12 cellular contexts compared by ENCODE assay signal in the genomic region with DNA sequence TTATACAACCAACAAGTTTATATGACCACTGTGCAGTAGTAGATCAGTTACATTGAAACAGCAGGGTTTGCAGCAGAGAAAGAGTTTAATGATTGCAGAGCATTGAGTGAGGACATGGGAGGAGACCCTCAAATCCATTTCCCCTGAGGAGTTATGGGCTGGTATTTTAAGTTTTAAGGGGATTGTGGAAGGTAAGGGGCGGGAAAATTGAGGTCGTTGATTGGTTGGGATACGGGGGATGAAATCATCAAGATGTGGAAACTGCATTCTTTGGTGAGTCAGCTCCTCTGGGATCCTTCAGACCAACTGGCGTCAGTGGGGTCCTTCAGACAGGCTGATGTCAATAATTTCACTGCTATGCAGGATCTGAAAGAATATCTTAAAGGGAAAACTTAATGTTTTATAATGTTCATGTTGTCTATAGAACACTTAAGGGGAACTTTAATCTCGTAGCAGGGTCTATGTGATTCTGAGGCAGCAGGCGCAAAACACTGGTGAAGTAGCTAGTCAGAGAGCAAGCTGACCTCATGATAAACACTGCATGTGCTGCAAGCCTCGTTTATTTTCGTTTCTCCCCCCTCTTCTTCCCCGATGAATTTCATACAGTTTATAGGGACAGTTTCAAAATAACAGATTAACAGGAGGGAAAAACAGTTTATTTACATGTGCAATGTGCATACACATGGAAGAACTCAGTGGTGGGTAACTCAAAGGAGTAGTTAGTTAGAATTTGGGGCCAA. TPM values are rescaled to one million over a fixed set of nuclear protein-coding genes. Genes with fewer than 3 reads are reported as not detected.
DNase-seq lines count a peak whose midpoint lies in the region; ATAC-seq and TF ChIP-seq lines count a peak whose summit lies in the region.
"Had no signal": no experiment of that assay in that cellular context is flagged by ENCODE, and none has a peak within 500 bp of the region (broad histone marks: within the 10 kb centered on the region; RNA-seq: fewer than 3 reads in every experiment).

No MANE protein-coding gene starts in this region.

- peaks cover 22% of the 10 kb centered on the region for H3K4me1 ChIP-seq in osteoblast (ENCODE audit: insufficient read depth, low read length)

- no peaks in the 10 kb centered on the region for H3K27me3 Mint-ChIP-seq in chondrocyte (ENCODE audit: low read depth)
- H3K27me3 Mint-ChIP-seq: activated naive CD8-positive, alpha-beta T cell treated with anti-CD3 and anti-CD28 coated beads, Interleukin-2, amount 50 U/mL, for 24 hours had no signal

- H2AFZ ChIP-seq in osteoblast (ENCODE audit: low read length): peak overlapping the region; percentile 27

- H3K36me3 Mint-ChIP-seq in chondrocyte (ENCODE audit: low read depth): peaks cover 18% of the 10 kb centered on the region

- H3K9me3 Mint-ChIP-seq in chondrocyte (ENCODE audit: low read depth): peaks cover 7% of the 10 kb centered on the region
- H3K9me3 Mint-ChIP-seq: activated naive CD8-positive, alpha-beta T cell treated with anti-CD3 and anti-CD28 coated beads, Interleukin-2, amount 50 U/mL, for 24 hours had no signal

- no peaks in the 10 kb centered on the region for H3K27me3 ChIP-seq in osteoblast (ENCODE audit: insufficient read depth, low read length)

- H4K20me1 ChIP-seq in osteoblast (ENCODE audit: insufficient read depth, low read length): no peaks in the 10 kb centered on the region

- H3K4me2 ChIP-seq in osteoblast (ENCODE audit: insufficient read depth, low read length): peak overlapping the region; percentile 89

- no peaks in the 10 kb centered on the region for H3K79me2 ChIP-seq in osteoblast (ENCODE audit: insufficient read depth, low read length)

- H3K4me3 Mint-ChIP-seq in chondrocyte (ENCODE audit: unreplicated experiment): no peak overlapping the region
- H3K4me3 Mint-ChIP-seq: activated naive CD8-positive, alpha-beta T cell treated with anti-CD3 and anti-CD28 coated beads, Interleukin-2, amount 50 U/mL, for 24 hours had no signal

- H3K9me3 ChIP-seq in osteoblast (ENCODE audit: low read depth, low read length): no peaks in the 10 kb centered on the region

- peaks cover 9% of the 10 kb centered on the region for H3K4me1 Mint-ChIP-seq in chondrocyte (ENCODE audit: low read depth)

- TF ChIP-seq CTCF in chondrocyte (IDR thresholded peaks at IDR 0.05): no peak
- TF ChIP-seq CTCF in osteoblast (IDR thresholded peaks at IDR 0.05; ENCODE audit: extremely low read depth, low read depth, low read length): no peak

- H3K27ac Mint-ChIP-seq in chondrocyte (ENCODE audit: unreplicated experiment): peak overlapping the region; percentile 64
- H3K27ac Mint-ChIP-seq: activated naive CD8-positive, alpha-beta T cell treated with anti-CD3 and anti-CD28 coated beads, Interleukin-2, amount 50 U/mL, for 24 hours had no signal

- H3K27ac ChIP-seq in osteoblast (ENCODE audit: low read depth, low read length): peak overlapping the region; percentile 88

- DNase-seq in GM04504 (ENCODE audit: low read depth) (peak; percentile 35), NCI-H460 (ENCODE audit: extremely low read depth, low read depth) (peak; percentile 60), chondrocyte (ENCODE audit: low spot score) (no peak), osteoblast (ENCODE audit: insufficient read length, low spot score, missing footprints) (peak; percentile 84)
- no peak for DNase-seq in stimulated activated CD4-positive, alpha-beta T cell treated with anti-CD3 and anti-CD28 coated beads, Interleukin-1b, Interleukin-23, amount 100 ng/mL, for 48 hours
- no peak for DNase-seq in activated T-cell treated with anti-CD3 and anti-CD28 coated beads, Interleukin-2, amount 50 U/mL, for 48 hours
- DNase-seq in stimulated activated CD4-positive, alpha-beta T cell treated with anti-CD3 and anti-CD28 coated beads, Interleukin-15, amount 100 ng/mL, for 24 hours: no peak
- DNase-seq: activated CD4-positive, alpha-beta T cell treated with anti-CD3 and anti-CD28 coated beads, Interleukin-2, amount 50 U/mL, for 1 hour; activated naive CD8-positive, alpha-beta T cell treated with anti-CD3 and anti-CD28 coated beads, Interleukin-2, amount 50 U/mL, for 24 hours; NCI-H1930 had no signal

- ATAC-seq in GM18907 (IDR thresholded peaks at IDR 0.05; ENCODE audit: unreplicated experiment): no peak
- ATAC-seq: activated naive CD8-positive, alpha-beta T cell treated with anti-CD3 and anti-CD28 coated beads, Interleukin-2, amount 50 U/mL, for 24 hours; left lobe of liver had no signal

- H3K36me3 ChIP-seq in osteoblast (ENCODE audit: insufficient read depth, low read length): no peaks in the 10 kb centered on the region

- peak overlapping the region; percentile 48 for H3K4me3 ChIP-seq in osteoblast (ENCODE audit: insufficient read depth, low read length)

RNA-seq across cellular contexts. Expression of a gene that starts 17.4 kb away (rescaled TPM):
- total RNA-seq in NCI-H460 (2014; rRNA removed; shearing (Covaris generic)): 4.8 and 5.3 TPM in 2 replicates
- polyA plus RNA-seq in NCI-H460 (2014; cell fraction: nucleus; rRNA removed): 6.3 and 8.2 TPM in 2 replicates
- total RNA-seq in chondrocyte: 6.4 to 8.3 TPM (median 7.2 TPM) in 3 replicates
- total RNA-seq in osteoblast: 3.5 and 4.0 TPM in 2 replicates

RNA-seq across cellular contexts. Expression of a gene that starts 41.2 kb away (rescaled TPM):
- 10.9 and 12.3 TPM in 2 replicates for total RNA-seq in NCI-H460 (2014; rRNA removed; shearing (Covaris generic))
- 4.0 and 4.8 TPM in 2 replicates for polyA plus RNA-seq in NCI-H460 (2014; cell fraction: nucleus; rRNA removed)
- 21.8 to 26.1 TPM (median 24.7 TPM) in 3 replicates for total RNA-seq in chondrocyte
- 13.4 and 14.7 TPM in 2 replicates for total RNA-seq in osteoblast

RNA-seq across cellular contexts. Expression of a gene that starts 41.8 kb away (rescaled TPM):
- total RNA-seq in NCI-H460 (2014; rRNA removed; shearing (Covaris generic)): 8.4 and 9.6 TPM in 2 replicates
- polyA plus RNA-seq in NCI-H460 (2014; cell fraction: nucleus; rRNA removed): 50.2 and 56.5 TPM in 2 replicates
- total RNA-seq in chondrocyte (42.8 to 71.0 TPM (median 43.0 TPM) in 3 replicates), osteoblast (44.5 and 51.9 TPM in 2 replicates)

RNA-seq across cellular contexts. Expression of a gene that starts 42.3 kb away (rescaled TPM):
- 6.0 and 6.6 TPM in 2 replicates for total RNA-seq in NCI-H460 (2014; rRNA removed; shearing (Covaris generic))
- 9.6 and 12.5 TPM in 2 replicates for polyA plus RNA-seq in NCI-H460 (2014; cell fraction: nucleus; rRNA removed)
- 62.7 to 67.2 TPM (median 66.0 TPM) in 3 replicates for total RNA-seq in chondrocyte
- 45.6 and 52.7 TPM in 2 replicates for total RNA-seq in osteoblast

RNA-seq across cellular contexts. Expression of a gene that starts 53.9 kb away (rescaled TPM):
- 22.4 and 30.3 TPM in 2 replicates for total RNA-seq in NCI-H460 (2014; rRNA removed; shearing (Covaris generic))
- 71.7 and 73.8 TPM in 2 replicates for polyA plus RNA-seq in NCI-H460 (2014; cell fraction: nucleus; rRNA removed)
- 29.2 to 32.4 TPM (median 29.9 TPM) in 3 replicates for total RNA-seq in chondrocyte
- total RNA-seq in osteoblast: 38.0 and 40.7 TPM in 2 replicates

Comparison
In these comparisons a context has a peak if more than half of its experiments do, and no peak if none do; other contexts are left out.
1. DNase-seq: peak in GM04504 (single experiment), NCI-H460 (single experiment) and osteoblast (single experiment); none in chondrocyte (single experiment), stimulated activated CD4-positive, alpha-beta T cell treated with anti-CD3 and anti-CD28 coated beads, Interleukin-1b, Interleukin-23, amount 100 ng/mL, for 48 hours (single experiment), activated T-cell treated with anti-CD3 and anti-CD28 coated beads, Interleukin-2, amount 50 U/mL, for 48 hours (0 of 2) and stimulated activated CD4-positive, alpha-beta T cell treated with anti-CD3 and anti-CD28 coated beads, Interleukin-15, amount 100 ng/mL, for 24 hours (single experiment).